ENCODE assay signal across 9 cellular contexts in the genomic region with DNA sequence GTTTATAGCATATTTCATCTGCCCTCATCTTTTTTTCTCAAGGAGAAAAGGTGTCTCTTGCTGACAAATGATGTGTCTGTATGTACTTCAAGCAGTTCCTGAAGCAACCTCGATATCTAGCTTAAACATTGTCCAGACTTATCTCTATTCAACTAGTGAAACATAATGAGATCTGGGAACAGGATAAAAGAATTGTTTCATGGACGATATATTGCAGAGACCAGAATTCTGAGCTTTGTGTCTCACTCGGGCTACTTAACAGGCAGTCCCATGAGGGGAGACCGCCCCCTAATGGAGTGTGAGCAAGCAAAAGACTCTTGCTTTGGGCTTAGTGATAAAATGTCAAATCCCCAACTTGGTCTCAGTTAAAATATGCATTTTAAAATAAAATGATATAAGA.
DNase-seq lines count a peak whose midpoint lies in the region; ATAC-seq and TF ChIP-seq lines count a peak whose summit lies in the region.
"Had no signal": no experiment of that assay in that cellular context is flagged by ENCODE, and none has a peak within 500 bp of the region (broad histone marks: within the 10 kb centered on the region; RNA-seq: fewer than 3 reads in every experiment).

No MANE protein-coding gene starts in this region.

- no peaks in the 10 kb centered on the region for H3K4me1 ChIP-seq in ascending aorta

- H3K27me3 ChIP-seq in SU-DHL-6 (ENCODE audit: low read length) (no peaks in the 10 kb centered on the region), ascending aorta (no peaks in the 10 kb centered on the region)

- DNase-seq in Daoy (ENCODE audit: low read depth) (peak; percentile 61), NCI-H1436 (lab: John Stamatoyannopoulos, UW) (peak; percentile 63), medulla oblongata (ENCODE audit: extremely low spot score) (peak; percentile 49), ascending aorta (ENCODE audit: low spot score in 2 of 2) (no peak), putamen (ENCODE audit: low spot score) (no peak)
- no peak for DNase-seq in stimulated activated CD4-positive, alpha-beta T cell treated with anti-CD3 and anti-CD28 coated beads, Interleukin-1b, Interleukin-23, amount 100 ng/mL, for 48 hours
- DNase-seq: activated CD4-positive, alpha-beta T cell treated with anti-CD3 and anti-CD28 coated beads, Interleukin-2, amount 10 ng/mL, durations not matched to agents 7 days and 5 days had no signal

- H2AFZ ChIP-seq in SU-DHL-6 (ENCODE audit: low read depth, low read length, severe bottlenecking): no peak overlapping the region

- intact Hi-C loops in ascending aorta (cut with DNase I): loop anchor here (5.0 kb wide), 1 partner anchor 806 kb away; no protein-coding TSS in a partner anchor

- H3K36me3 ChIP-seq in SU-DHL-6 (ENCODE audit: low read length) (no peaks in the 10 kb centered on the region), ascending aorta (no peaks in the 10 kb centered on the region)

- H3K79me2 ChIP-seq in SU-DHL-6 (ENCODE audit: insufficient read depth, low read length): no peaks in the 10 kb centered on the region

- ATAC-seq in esophagus mucosa: no peak

- TF ChIP-seq CTCF in SU-DHL-6 (IDR thresholded peaks at IDR 0.05; ENCODE audit: insufficient read depth, low read length, poor library complexity, severe bottlenecking) (peak; percentile 14), ascending aorta (IDR thresholded peaks at IDR 0.05) (peak in 1 of 3 experiments; percentile 25)

- no peak overlapping the region for H3K4me2 ChIP-seq in SU-DHL-6 (ENCODE audit: low read depth, low read length, poor library complexity, severe bottlenecking)

- H3K9ac ChIP-seq in SU-DHL-6 (ENCODE audit: low read length): no peak overlapping the region

- H3K9me3 ChIP-seq in SU-DHL-6 (ENCODE audit: insufficient read depth, low read length) (no peaks in the 10 kb centered on the region), ascending aorta (no peaks in the 10 kb centered on the region)

- H3K9me2 ChIP-seq in SU-DHL-6 (replicated peaks; ENCODE audit: insufficient read depth, low read length): no peaks in the 10 kb centered on the region

- H3K4me3 ChIP-seq in SU-DHL-6 (ENCODE audit: insufficient read depth, low read length, poor library complexity, severe bottlenecking) (no peak overlapping the region), ascending aorta (no peak overlapping the region)

- no peaks in the 10 kb centered on the region for H3F3A ChIP-seq in SU-DHL-6 (ENCODE audit: insufficient read depth)

- no peaks in the 10 kb centered on the region for H4K20me1 ChIP-seq in SU-DHL-6 (ENCODE audit: low read depth, low read length)

- H3K27ac ChIP-seq in SU-DHL-6 (ENCODE audit: low read depth, low read length) (no peak overlapping the region), ascending aorta (no peak overlapping the region)

Comparison
In these comparisons a context has a peak if more than half of its experiments do, and no peak if none do; other contexts are left out.
1. DNase-seq: peak in Daoy (single experiment), NCI-H1436 (single experiment) and medulla oblongata (single experiment); none in stimulated activated CD4-positive, alpha-beta T cell treated with anti-CD3 and anti-CD28 coated beads, Interleukin-1b, Interleukin-23, amount 100 ng/mL, for 48 hours (single experiment), ascending aorta (0 of 2) and putamen (single experiment).